Comparison of ENCODE assay signal across 8 cellular contexts in the genomic region with DNA sequence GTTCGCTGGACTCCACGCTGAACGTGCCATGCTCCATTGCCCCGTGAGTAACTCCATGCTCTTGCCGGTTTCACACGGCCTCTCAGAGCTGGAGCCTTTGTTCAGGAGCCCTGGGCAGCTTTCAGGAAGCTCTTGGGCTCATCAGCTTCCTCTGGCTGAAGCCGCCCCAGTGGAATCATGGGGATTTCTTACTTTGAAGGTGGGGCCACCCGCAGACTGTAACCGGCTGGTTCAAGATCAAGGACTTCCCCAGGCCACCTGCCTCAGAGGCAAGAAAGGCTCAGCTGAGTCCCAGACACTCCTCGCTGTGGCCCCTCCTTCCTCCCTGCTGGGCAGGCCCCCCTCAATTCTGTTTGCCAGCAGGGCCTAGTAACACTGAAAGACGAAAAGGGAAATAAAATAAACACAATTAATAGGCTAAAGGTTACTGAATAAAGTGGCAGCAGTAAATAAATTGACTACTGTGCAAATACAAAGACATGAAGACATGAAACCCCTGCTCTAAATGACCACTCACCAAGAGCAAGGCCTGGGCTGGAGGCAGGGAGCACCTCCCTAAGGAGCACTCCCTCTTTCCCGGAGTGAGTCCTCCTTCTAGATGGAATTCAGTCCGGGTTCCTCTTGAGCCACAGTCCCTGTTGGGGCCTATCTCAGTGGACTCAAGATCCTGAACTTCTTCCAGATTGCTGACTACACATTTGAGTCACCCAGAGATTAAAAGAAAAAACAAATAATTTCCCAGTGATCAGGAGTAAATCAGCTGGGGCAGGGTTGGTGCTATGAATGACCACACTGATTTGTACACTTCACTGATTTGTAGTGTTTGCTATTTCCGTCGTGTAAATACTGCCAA.
DNase-seq lines count a peak whose midpoint lies in the region; ATAC-seq and TF ChIP-seq lines count a peak whose summit lies in the region.

No MANE protein-coding gene starts in this region.

- TF ChIP-seq CTCF in VCaP (conservative IDR thresholded peaks at IDR 0.05), result no peak

- H3K27me3 Mint-ChIP-seq in stimulated activated naive B cell treated with anti-CD40 and anti-IgM and Interleukin-4, amounts not matched to agents 10 μg/mL and 1 μg/mL and 100 μg/mL, for 72 hours, result no peaks in the 10 kb centered on the region

- H3K36me3 ChIP-seq in HUES48 (ENCODE audit: control insufficient read depth, insufficient read depth, low read length), result no peaks in the 10 kb centered on the region

- H3K9me3 ChIP-seq in HUES48 (ENCODE audit: control insufficient read depth, insufficient read depth, low read length), result no peaks in the 10 kb centered on the region

- DNase-seq in NCI-H1417 (lab: John Stamatoyannopoulos, UW) (peak; percentile 34 to 76 (median 46)), NCI-H1417 treated with DMSO at 0.1 percent for 48 hours (lab: John Stamatoyannopoulos, UW) (no peak), globus pallidus (ENCODE audit: low spot score) (peak; percentile 23), NCI-H2081 treated with DMSO at 0.1 percent for 48 hours (lab: John Stamatoyannopoulos, UW) (no peak)
- peak; percentile 78 for DNase-seq in stimulated activated naive B cell treated with anti-CD40 and anti-IgM and Interleukin-4, amounts not matched to agents 10 μg/mL and 1 μg/mL and 100 μg/mL, for 72 hours

- no peaks in the 10 kb centered on the region for H3K36me3 Mint-ChIP-seq in stimulated activated naive B cell treated with anti-CD40 and anti-IgM and Interleukin-4, amounts not matched to agents 10 μg/mL and 1 μg/mL and 100 μg/mL, for 72 hours

- no peaks in the 10 kb centered on the region for H3K27me3 ChIP-seq in HUES48 (ENCODE audit: control insufficient read depth, insufficient read depth, low read length)

- peaks cover 0 to 1% of the 10 kb centered on the region in 2 donors for H3K9me3 Mint-ChIP-seq in stimulated activated naive B cell treated with anti-CD40 and anti-IgM and Interleukin-4, amounts not matched to agents 10 μg/mL and 1 μg/mL and 100 μg/mL, for 72 hours

- H3K4me3 Mint-ChIP-seq in stimulated activated naive B cell treated with anti-CD40 and anti-IgM and Interleukin-4, amounts not matched to agents 10 μg/mL and 1 μg/mL and 100 μg/mL, for 72 hours, result peak overlapping the region; percentile 59 to 78

- peak overlapping the region; percentile 97 for H3K27ac Mint-ChIP-seq in stimulated activated naive B cell treated with anti-CD40 and anti-IgM and Interleukin-4, amounts not matched to agents 10 μg/mL and 1 μg/mL and 100 μg/mL, for 72 hours

- ATAC-seq in GM21576 (IDR thresholded peaks at IDR 0.05; ENCODE audit: unreplicated experiment), result peak; percentile 89
- peak; percentile 100 for ATAC-seq in stimulated activated naive B cell treated with anti-CD40 and anti-IgM and Interleukin-4, amounts not matched to agents 10 μg/mL and 1 μg/mL and 100 μg/mL, for 72 hours (replicated peaks)

- H3K9ac ChIP-seq in HUES48 (ENCODE audit: low read depth, low read length), result no peak overlapping the region

- H3K4me1 Mint-ChIP-seq in stimulated activated naive B cell treated with anti-CD40 and anti-IgM and Interleukin-4, amounts not matched to agents 10 μg/mL and 1 μg/mL and 100 μg/mL, for 72 hours, result peaks cover 14 to 16% of the 10 kb centered on the region in 2 donors

- H3K4me3 ChIP-seq in HUES48 (ENCODE audit: low read depth, low read length), result no peak overlapping the region

- H3K27ac ChIP-seq in HUES48 (ENCODE audit: low read depth, low read length) (peak overlapping the region; percentile 65), VCaP (peak overlapping the region; percentile 41)

- peaks cover 16% of the 10 kb centered on the region for H3K4me1 ChIP-seq in HUES48 (ENCODE audit: control insufficient read depth, insufficient read depth, low read length)

Comparison
In these comparisons a context has a peak if more than half of its experiments do, and no peak if none do; other contexts are left out.
1. DNase-seq: peak in NCI-H1417 (3 of 3), globus pallidus (single experiment) and stimulated activated naive B cell treated with anti-CD40 and anti-IgM and Interleukin-4, amounts not matched to agents 10 μg/mL and 1 μg/mL and 100 μg/mL, for 72 hours (single experiment); none in NCI-H1417 treated with DMSO at 0.1 percent for 48 hours (single experiment) and NCI-H2081 treated with DMSO at 0.1 percent for 48 hours (single experiment).